28 cellular contexts compared by ENCODE assay signal in the genomic region with DNA sequence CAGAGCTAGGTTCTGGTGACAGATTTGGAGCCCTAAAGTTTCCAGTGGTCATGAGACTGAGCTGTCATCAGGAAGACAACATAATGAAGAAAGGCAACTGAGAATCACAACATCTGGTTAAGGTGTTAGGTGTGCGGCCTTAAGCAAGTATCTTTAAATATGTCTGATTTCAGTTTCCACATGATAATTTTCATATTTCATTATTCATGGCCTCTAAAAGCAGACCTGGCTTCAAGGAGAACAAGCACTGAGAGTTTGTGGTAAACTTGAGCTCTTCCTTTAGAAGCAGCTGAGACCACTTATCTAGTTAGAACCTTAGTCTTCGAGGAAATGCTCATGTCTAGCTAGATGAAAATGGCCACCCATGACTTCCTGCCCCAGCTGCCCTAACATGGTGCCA. TPM values are rescaled to one million over a fixed set of nuclear protein-coding genes. Genes with fewer than 3 reads are reported as not detected.
DNase-seq lines count a peak whose midpoint lies in the region; ATAC-seq and TF ChIP-seq lines count a peak whose summit lies in the region.
"Had no signal": no experiment of that assay in that cellular context is flagged by ENCODE, and none has a peak within 500 bp of the region (broad histone marks: within the 10 kb centered on the region; RNA-seq: fewer than 3 reads in every experiment).

No MANE protein-coding gene starts in this region.

- no peaks in the 10 kb centered on the region for H3K27me3 Mint-ChIP-seq in CD8-positive, alpha-beta T cell (ENCODE audit: low read depth)
- no peaks in the 10 kb centered on the region for H3K27me3 Mint-ChIP-seq in progenitor cell of endocrine pancreas
- H3K27me3 Mint-ChIP-seq: activated CD8-positive, alpha-beta T cell treated with anti-CD3 and anti-CD28 coated beads for 36 hours; activated naive CD8-positive, alpha-beta T cell; stimulated activated naive CD8-positive, alpha-beta T cell treated with anti-CD3 and anti-CD28 coated beads, Interleukin-15, Interleukin-2, amounts not matched to agents 100 ng/mL and 50 ng/mL, for 24 hours; type B pancreatic cell had no signal

- POLR2A ChIA-PET in CD8-positive, alpha-beta T cell (lab: Charles Lee), result interaction anchor here (1.2 kb wide), 1 partner anchor 10 kb away, joined by 3 read pairs; no protein-coding TSS in a partner anchor

- H3K4me3 Mint-ChIP-seq in CD8-positive, alpha-beta T cell, result no peak overlapping the region
- no peak overlapping the region for H3K4me3 Mint-ChIP-seq in progenitor cell of endocrine pancreas (ENCODE audit: low read depth)
- H3K4me3 Mint-ChIP-seq: activated CD8-positive, alpha-beta T cell treated with anti-CD3 and anti-CD28 coated beads for 36 hours; activated naive CD8-positive, alpha-beta T cell; brain; CD14-positive monocyte; natural killer cell treated with Interleukin-12 subunit alpha and Interleukin-12 subunit beta and Interleukin-15 and Interleukin-18, amount 100 ng/mL, for 72 hours; stimulated activated naive CD8-positive, alpha-beta T cell treated with anti-CD3 and anti-CD28 coated beads, Interleukin-15, Interleukin-2, amounts not matched to agents 100 ng/mL and 50 ng/mL, for 24 hours; T-helper 2 cell treated with Interferon-gamma antibody and Interleukin-4, amounts not matched to agents 5 μg/mL and 100 μg/mL, for 36 hours; type B pancreatic cell had no signal

- H3K36me3 Mint-ChIP-seq in CD8-positive, alpha-beta T cell, result peaks cover 6% of the 10 kb centered on the region
- peaks cover 6% of the 10 kb centered on the region for H3K36me3 Mint-ChIP-seq in progenitor cell of endocrine pancreas (ENCODE audit: insufficient read depth)

- no peak overlapping the region for H3K27ac ChIP-seq in CD8-positive, alpha-beta T cell (ENCODE audit: low read depth, low read length)
- no peak overlapping the region for H3K27ac ChIP-seq in WERI-Rb-1
- H3K27ac ChIP-seq: colonic mucosa, KMS-11, parathyroid adenoma, SJSA1 had no signal

- no peak overlapping the region for H3K27ac Mint-ChIP-seq in CD8-positive, alpha-beta T cell
- no peak overlapping the region for H3K27ac Mint-ChIP-seq in progenitor cell of endocrine pancreas
- H3K27ac Mint-ChIP-seq: activated CD8-positive, alpha-beta T cell treated with anti-CD3 and anti-CD28 coated beads for 36 hours; activated naive CD8-positive, alpha-beta T cell; brain; CD14-positive monocyte; natural killer cell treated with Interleukin-12 subunit alpha and Interleukin-12 subunit beta and Interleukin-15 and Interleukin-18, amount 100 ng/mL, for 72 hours; stimulated activated naive CD8-positive, alpha-beta T cell treated with anti-CD3 and anti-CD28 coated beads, Interleukin-15, Interleukin-2, amounts not matched to agents 100 ng/mL and 50 ng/mL, for 24 hours; T-helper 2 cell treated with Interferon-gamma antibody and Interleukin-4, amounts not matched to agents 5 μg/mL and 100 μg/mL, for 36 hours; type B pancreatic cell had no signal

- TF ChIP-seq CTCF in GM13977 (IDR thresholded peaks at IDR 0.05; ENCODE audit: extremely low read depth, insufficient read depth, missing control alignments) (no peak), progenitor cell of endocrine pancreas (IDR thresholded peaks at IDR 0.05; ENCODE audit: unreplicated experiment) (no peak), WERI-Rb-1 (IDR thresholded peaks at IDR 0.05; ENCODE audit: low read depth, low read length) (no peak)
- TF ChIP-seq CTCF in CD8-positive, alpha-beta T cell (IDR thresholded peaks at IDR 0.05), result no peak

- H3K4me1 Mint-ChIP-seq in CD8-positive, alpha-beta T cell (ENCODE audit: low read depth), result no peaks in the 10 kb centered on the region
- H3K4me1 Mint-ChIP-seq in progenitor cell of endocrine pancreas (ENCODE audit: low read depth), result no peaks in the 10 kb centered on the region
- H3K4me1 Mint-ChIP-seq: brain, CD14-positive monocyte had no signal

- in situ Hi-C loops in GM13977 (cut with MboI; ENCODE audit: low pct_unique_long_range_greater_than_20kb, low sequenced_read_pairs, unreplicated experiment), result no loop called here

- H3K9me3 Mint-ChIP-seq in CD8-positive, alpha-beta T cell, result no peaks in the 10 kb centered on the region
- H3K9me3 Mint-ChIP-seq in progenitor cell of endocrine pancreas (ENCODE audit: low read depth), result no peaks in the 10 kb centered on the region
- H3K9me3 Mint-ChIP-seq: activated CD8-positive, alpha-beta T cell treated with anti-CD3 and anti-CD28 coated beads for 36 hours; brain; CD14-positive monocyte; natural killer cell treated with Interleukin-12 subunit alpha and Interleukin-12 subunit beta and Interleukin-15 and Interleukin-18, amount 100 ng/mL, for 72 hours; stimulated activated naive CD8-positive, alpha-beta T cell treated with anti-CD3 and anti-CD28 coated beads, Interleukin-15, Interleukin-2, amounts not matched to agents 100 ng/mL and 50 ng/mL, for 24 hours; T-helper 2 cell treated with Interferon-gamma antibody and Interleukin-4, amounts not matched to agents 5 μg/mL and 100 μg/mL, for 36 hours; type B pancreatic cell had no signal

- H3K9me3 ChIP-seq in CD8-positive, alpha-beta T cell (ENCODE audit: low read length), result no peaks in the 10 kb centered on the region
- H3K9me3 ChIP-seq in WERI-Rb-1 (ENCODE audit: severe bottlenecking), result no peaks in the 10 kb centered on the region
- H3K9me3 ChIP-seq: colonic mucosa, SJSA1 had no signal

- CTCF ChIA-PET in CD8-positive, alpha-beta T cell (lab: Charles Lee), result no interaction called here

- no peaks in the 10 kb centered on the region for H3K27me3 ChIP-seq in CD8-positive, alpha-beta T cell (ENCODE audit: insufficient read depth, low read length)
- H3K27me3 ChIP-seq in WERI-Rb-1 (ENCODE audit: insufficient read depth, low read depth, severe bottlenecking), result no peaks in the 10 kb centered on the region
- H3K27me3 ChIP-seq: colonic mucosa, SJSA1 had no signal

- H3K4me1 ChIP-seq in CD8-positive, alpha-beta T cell (ENCODE audit: insufficient read depth, low read length), result no peaks in the 10 kb centered on the region
- H3K4me1 ChIP-seq: colonic mucosa, parathyroid adenoma had no signal

- intact Hi-C loops in CD8-positive, alpha-beta T cell (cut with DNase I, micrococcal nuclease), result no loop called here

- H3K36me3 ChIP-seq in CD8-positive, alpha-beta T cell (ENCODE audit: insufficient read depth, low read length), result no peaks in the 10 kb centered on the region
- H3K36me3 ChIP-seq in WERI-Rb-1, result no peaks in the 10 kb centered on the region
- H3K36me3 ChIP-seq: colonic mucosa had no signal

- H3K4me3 ChIP-seq in CD8-positive, alpha-beta T cell (ENCODE audit: low read depth, low read length), result no peak overlapping the region
- H3K4me3 ChIP-seq in WERI-Rb-1 (ENCODE audit: low read depth, low read length), result no peak overlapping the region
- H3K4me3 ChIP-seq: colonic mucosa, SJSA1 had no signal

- ATAC-seq in GM19463 (IDR thresholded peaks at IDR 0.05; ENCODE audit: unreplicated experiment) (peak; percentile 65), HG02642 (IDR thresholded peaks at IDR 0.05; ENCODE audit: poor library complexity, unreplicated experiment) (peak; percentile 53), HG03521 (IDR thresholded peaks at IDR 0.05; ENCODE audit: unreplicated experiment) (peak; percentile 73)
- ATAC-seq in CD8-positive, alpha-beta T cell, result no peak
- ATAC-seq: activated CD8-positive, alpha-beta T cell treated with anti-CD3 and anti-CD28 coated beads for 36 hours; natural killer cell treated with Interleukin-12 subunit alpha and Interleukin-12 subunit beta and Interleukin-15 and Interleukin-18, amount 100 ng/mL, for 72 hours had no signal

- DNase-seq in GM13977 (ENCODE audit: low spot score) (peak; percentile 7), progenitor cell of endocrine pancreas (ENCODE audit: low spot score, unreplicated experiment) (no peak), WERI-Rb-1 (no peak), SK-N-DZ (ENCODE audit: low spot score) (no peak)
- DNase-seq in CD8-positive, alpha-beta T cell, result no peak
- DNase-seq: activated CD4-positive, CD25-positive, alpha-beta regulatory T cell; activated CD8-positive, alpha-beta T cell treated with anti-CD3 and anti-CD28 coated beads for 36 hours; activated T-cell treated with anti-CD3 and anti-CD28 coated beads, Interleukin-2, amount 50 U/mL, for 48 hours; colonic mucosa; DMS153; hypothalamus; mesenchymal stem cell; NCI-H1092; NCI-H2107; NCI-H526 treated with DMSO at 0.1 percent for 48 hours had no signal

RNA-seq across cellular contexts. Expression of a gene that starts 25.7 kb away (rescaled TPM):
- total RNA-seq in CD8-positive, alpha-beta T cell, result not detected
- 1.1 and 3.8 TPM in 2 replicates for total RNA-seq in progenitor cell of endocrine pancreas
- 1.9 and 4.0 TPM in 2 replicates for polyA plus RNA-seq in SK-N-DZ (2014; cell fraction: cytosol; rRNA removed)
- polyA plus RNA-seq in SK-N-DZ (2014; cell fraction: nucleus; rRNA removed), result 1.1 and 5.5 TPM in 2 replicates

RNA-seq across cellular contexts. Expression of a gene that starts 51.2 kb away (rescaled TPM):
- total RNA-seq in CD8-positive, alpha-beta T cell, result 10 to 100 TPM; 21.9 to 23.8 TPM
- 114 and 121 TPM in 2 replicates for total RNA-seq in progenitor cell of endocrine pancreas
- 90.9 and 92.2 TPM in 2 replicates for polyA plus RNA-seq in SK-N-DZ (2014; cell fraction: cytosol; rRNA removed)
- 625 and 803 TPM in 2 replicates for polyA plus RNA-seq in SK-N-DZ (2014; cell fraction: nucleus; rRNA removed)
